ENCODE assay signal across 34 cellular contexts in genomic region chr14:32574269-32574668, GRCh38.
"Had no signal": no experiment of that assay in that cellular context is flagged by ENCODE, and none has a peak within 500 bp of the region (broad histone marks: within the 10 kb centered on the region; RNA-seq: fewer than 3 reads in every experiment).

No MANE protein-coding gene starts in this region.

- H3K27ac Mint-ChIP-seq: activated CD4-positive, alpha-beta memory T cell treated with anti-CD3 and anti-CD28 coated beads for 36 hours; activated CD4-positive, alpha-beta T cell treated with anti-CD3 and anti-CD28 coated beads for 36 hours; activated CD4-positive, alpha-beta T cell treated with anti-CD3 and anti-CD28 coated beads, Interleukin-2, amount 10 ng/mL, durations not matched to agents 24 days and 14 days; activated CD8-positive, alpha-beta T cell treated with anti-CD3 and anti-CD28 coated beads, Interleukin-2, amount 10 ng/mL, durations not matched to agents 7 days and 5 days; activated naive CD8-positive, alpha-beta T cell; activated T-cell treated with anti-CD3 and anti-CD28 coated beads, Interleukin-2, amount 50 U/mL, for 24 hours; activated T-cell treated with anti-CD3 and anti-CD28 coated beads, Interleukin-2, amount 50 U/mL, for 72 hours; brain; T-helper 17 cell; T-helper 2 cell treated with Interferon-gamma antibody and Interleukin-4, amounts not matched to agents 5 μg/mL and 100 μg/mL, for 36 hours had no signal

- H3K36me3 Mint-ChIP-seq: activated CD4-positive, alpha-beta memory T cell treated with anti-CD3 and anti-CD28 coated beads for 36 hours; activated naive CD8-positive, alpha-beta T cell; brain had no signal

- H3K27ac ChIP-seq: adrenal gland, ascending aorta, breast epithelium, cardiac muscle cell, colonic mucosa, epithelial cell of prostate, heart right ventricle had no signal

- H3K4me1 Mint-ChIP-seq: activated CD4-positive, alpha-beta T cell treated with anti-CD3 and anti-CD28 coated beads for 36 hours; activated CD4-positive, alpha-beta T cell treated with anti-CD3 and anti-CD28 coated beads, Interleukin-2, amount 10 ng/mL, durations not matched to agents 24 days and 14 days had no signal

- H3K4me3 ChIP-seq: adrenal gland, ascending aorta, breast epithelium, cardiac muscle cell, colonic mucosa, heart right ventricle had no signal

- H3K9me3 ChIP-seq: adrenal gland, ascending aorta, breast epithelium, colonic mucosa, heart right ventricle had no signal

- ATAC-seq: activated CD4-positive, alpha-beta T cell treated with anti-CD3 and anti-CD28 coated beads for 36 hours; activated CD8-positive, alpha-beta T cell treated with anti-CD3 and anti-CD28 coated beads, Interleukin-2, amount 10 ng/mL, durations not matched to agents 7 days and 5 days; activated T-cell treated with anti-CD3 and anti-CD28 coated beads, Interleukin-2, amount 50 U/mL, for 72 hours; T-helper 17 cell had no signal

- H3K4me1 ChIP-seq: adrenal gland, breast epithelium, colonic mucosa had no signal

- H3K36me3 ChIP-seq: adrenal gland, breast epithelium, cardiac muscle cell, colonic mucosa, heart right ventricle had no signal

- H3K9me3 Mint-ChIP-seq: activated CD4-positive, alpha-beta memory T cell treated with anti-CD3 and anti-CD28 coated beads for 36 hours; activated CD4-positive, alpha-beta T cell treated with anti-CD3 and anti-CD28 coated beads, Interleukin-2, amount 10 ng/mL, durations not matched to agents 24 days and 14 days; activated T-cell treated with anti-CD3 and anti-CD28 coated beads, Interleukin-2, amount 50 U/mL, for 24 hours; activated T-cell treated with anti-CD3 and anti-CD28 coated beads, Interleukin-2, amount 50 U/mL, for 72 hours; brain; T-helper 2 cell treated with Interferon-gamma antibody and Interleukin-4, amounts not matched to agents 5 μg/mL and 100 μg/mL, for 36 hours had no signal

- H3K27me3 ChIP-seq: adrenal gland, ascending aorta, breast epithelium, colonic mucosa, heart right ventricle had no signal

- FAIRE-seq: endometrium, endothelial cell of umbilical vein, frontal cortex had no signal

- DNase-seq: activated CD4-positive, alpha-beta memory T cell treated with anti-CD3 and anti-CD28 coated beads for 36 hours; activated CD4-positive, alpha-beta T cell treated with anti-CD3 and anti-CD28 coated beads for 36 hours; activated CD4-positive, alpha-beta T cell treated with anti-CD3 and anti-CD28 coated beads, Interleukin-2, amount 10 ng/mL, durations not matched to agents 24 days and 14 days; activated CD4-positive, CD25-positive, alpha-beta regulatory T cell; activated CD4-positive, CD25-positive, alpha-beta regulatory T cell treated with anti-CD3 and anti-CD28 coated beads, Interleukin-2, amount 50 U/mL, for 72 hours; activated CD8-positive, alpha-beta memory T cell treated with anti-CD3 and anti-CD28 coated beads, Interleukin-2, amount 50 U/mL, for 48 hours; activated CD8-positive, alpha-beta T cell treated with anti-CD3 and anti-CD28 coated beads, Interleukin-2, amount 10 ng/mL, durations not matched to agents 7 days and 5 days; activated effector memory CD4-positive, alpha-beta T cell treated with Interleukin-2 at 50 U/mL for 16 hours; activated gamma-delta T cell treated with Interleukin-2 at 50 U/mL for 16 hours; activated naive CD4-positive, alpha-beta T cell treated with anti-CD3 and anti-CD28 coated beads, Interleukin-2, amount 50 U/mL, for 16 hours; activated naive CD4-positive, alpha-beta T cell treated with Interleukin-2 at 50 U/mL for 16 hours; activated T-cell treated with anti-CD3 and anti-CD28 coated beads for 4 hours; activated T-cell treated with anti-CD3 and anti-CD28 coated beads, Interleukin-2, amount 50 U/mL, for 24 hours; activated T-cell treated with anti-CD3 and anti-CD28 coated beads, Interleukin-2, amount 50 U/mL, for 72 hours; adrenal gland; central memory CD4-positive, alpha-beta T cell; cerebellar nuclear complex; colonic mucosa; effector CD8-positive, alpha-beta T cell; foreskin fibroblast; heart right ventricle; T-helper 1 cell; T-helper 17 cell; T1000 had no signal

- H3K27me3 Mint-ChIP-seq: activated CD4-positive, alpha-beta memory T cell treated with anti-CD3 and anti-CD28 coated beads for 36 hours; brain had no signal

- H3K4me3 Mint-ChIP-seq: activated CD4-positive, alpha-beta memory T cell treated with anti-CD3 and anti-CD28 coated beads for 36 hours; activated CD4-positive, alpha-beta T cell treated with anti-CD3 and anti-CD28 coated beads for 36 hours; activated CD4-positive, alpha-beta T cell treated with anti-CD3 and anti-CD28 coated beads, Interleukin-2, amount 10 ng/mL, durations not matched to agents 24 days and 14 days; activated CD8-positive, alpha-beta T cell treated with anti-CD3 and anti-CD28 coated beads, Interleukin-2, amount 10 ng/mL, durations not matched to agents 7 days and 5 days; activated naive CD8-positive, alpha-beta T cell; activated T-cell treated with anti-CD3 and anti-CD28 coated beads, Interleukin-2, amount 50 U/mL, for 24 hours; activated T-cell treated with anti-CD3 and anti-CD28 coated beads, Interleukin-2, amount 50 U/mL, for 72 hours; brain; T-helper 17 cell; T-helper 2 cell treated with Interferon-gamma antibody and Interleukin-4, amounts not matched to agents 5 μg/mL and 100 μg/mL, for 36 hours had no signal
